Comparison of ENCODE assay signal across 9 cellular contexts in genomic region chr1:65209005-65209885, GRCh38.
A peak's percentile ranks its signal among the peaks of the same experiment; 100 is the strongest.
DNase-seq lines count a peak whose midpoint lies in the region; ATAC-seq and TF ChIP-seq lines count a peak whose summit lies in the region.
"Had no signal": no experiment of that assay in that cellular context is flagged by ENCODE, and none has a peak within 500 bp of the region (broad histone marks: within the 10 kb centered on the region; RNA-seq: fewer than 3 reads in every experiment).

No MANE protein-coding gene starts in this region.

- peak; percentile 39 for ATAC-seq in HG02588 (IDR thresholded peaks at IDR 0.05; ENCODE audit: unreplicated experiment)
- no peak for ATAC-seq in HG03139 (IDR thresholded peaks at IDR 0.05; ENCODE audit: unreplicated experiment)
- ATAC-seq: activated T-cell treated with anti-CD3 and anti-CD28 coated beads, Interleukin-2, amount 50 U/mL, for 72 hours had no signal

- H3K27me3 ChIP-seq in breast epithelium (no peaks in the 10 kb centered on the region), uterus (no peaks in the 10 kb centered on the region)

- TF ChIP-seq POLR2A in breast epithelium (IDR thresholded peaks at IDR 0.05) (no peak), uterus (IDR thresholded peaks at IDR 0.05) (no peak)

- H3K27ac ChIP-seq in breast epithelium: no peak overlapping the region
- no peak overlapping the region for H3K27ac ChIP-seq in uterus

- H3K4me1 ChIP-seq in breast epithelium: peaks cover 0 to 4% of the 10 kb centered on the region in 2 donors
- H3K4me1 ChIP-seq in uterus: no peaks in the 10 kb centered on the region

- TF ChIP-seq CTCF in breast epithelium (IDR thresholded peaks at IDR 0.05) (peak; percentile 42 to 76 (median 70)), uterus (IDR thresholded peaks at IDR 0.05) (peak; percentile 50 to 60 (median 52))

- intact Hi-C loops in breast epithelium (cut with DNase I; ENCODE audit: low total_unique reads): no loop called here
- intact Hi-C loops in uterus (cut with DNase I; ENCODE audit: low total_unique reads): no loop called here

- H3K9me3 ChIP-seq in breast epithelium: no peaks in the 10 kb centered on the region
- H3K9me3 ChIP-seq in uterus: no peaks in the 10 kb centered on the region

- no peak overlapping the region for H3K4me3 ChIP-seq in breast epithelium
- no peak overlapping the region for H3K4me3 ChIP-seq in uterus

- H3K36me3 ChIP-seq in breast epithelium: no peaks in the 10 kb centered on the region
- H3K36me3 ChIP-seq in uterus: no peaks in the 10 kb centered on the region

- DNase-seq in NCI-H146 (lab: John Stamatoyannopoulos, UW): peak; percentile 31
- no peak for DNase-seq in NCI-H146 treated with DMSO at 0.1 percent for 48 hours (lab: John Stamatoyannopoulos, UW; ENCODE audit: unreplicated experiment)
- peak; percentile 39 for DNase-seq in NCI-H69 (lab: John Stamatoyannopoulos, UW)
- no peak for DNase-seq in breast epithelium (ENCODE audit: low spot score in 2 of 2)
- peak; percentile 59 for DNase-seq in kidney tubule cell (ENCODE audit: low spot score)
- peak in 1 of 2 donors; percentile 28 for DNase-seq in uterus

Comparison
In these comparisons a context has a peak if more than half of its experiments do, and no peak if none do; other contexts are left out.
1. DNase-seq: peak in NCI-H146 (single experiment), NCI-H69 (single experiment) and kidney tubule cell (single experiment); none in NCI-H146 treated with DMSO at 0.1 percent for 48 hours (single experiment) and breast epithelium (0 of 2).